Comparison of ENCODE assay signal across 9 cellular contexts in the genomic region with DNA sequence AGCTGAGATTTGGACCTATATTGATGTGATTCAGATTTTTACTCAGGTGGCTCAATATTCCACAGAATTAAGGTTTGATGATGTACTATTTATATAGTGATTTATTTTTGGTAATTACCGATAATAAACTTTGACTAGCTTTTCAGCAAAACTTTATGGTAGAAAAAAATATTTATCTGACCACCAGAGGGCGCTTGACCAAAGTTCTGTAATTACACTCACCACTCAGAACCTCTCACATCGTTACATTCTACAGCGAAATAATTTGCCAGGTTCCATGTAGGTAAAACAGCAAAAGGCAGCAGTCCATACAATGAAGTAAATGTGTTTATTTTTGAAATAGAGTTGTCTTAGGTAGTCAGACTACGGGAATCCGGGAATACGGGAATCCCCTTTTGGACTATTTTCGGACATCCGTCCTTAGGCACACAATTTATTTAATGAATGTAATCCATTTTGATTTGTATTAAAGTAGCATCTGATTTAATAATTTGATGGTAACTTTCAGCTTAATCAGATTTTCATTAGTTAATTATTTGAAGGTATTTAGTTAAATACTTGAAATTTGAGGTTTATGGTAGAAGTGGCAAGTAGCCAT.
DNase-seq lines count a peak whose midpoint lies in the region; ATAC-seq and TF ChIP-seq lines count a peak whose summit lies in the region.
"Had no signal": no experiment of that assay in that cellular context is flagged by ENCODE, and none has a peak within 500 bp of the region (broad histone marks: within the 10 kb centered on the region; RNA-seq: fewer than 3 reads in every experiment).

No MANE protein-coding gene starts in this region.

- DNase-seq in right atrium auricular region (ENCODE audit: low spot score) (no peak), Right ventricle myocardium superior (no peak), LNCaP clone FGC (ENCODE audit: low read depth) (no peak), iPS DF 6.9 (ENCODE audit: low read depth, low spot score) (peak; percentile 16), testis (no peak), T1000 (lab: John Stamatoyannopoulos, UW) (no peak)
- peak; percentile 13 for DNase-seq in activated CD8-positive, alpha-beta T cell treated with anti-CD3 and anti-CD28 coated beads for 36 hours

- H3K27ac ChIP-seq in right atrium auricular region, result no peak overlapping the region
- H3K27ac ChIP-seq in iPS DF 6.9 (ENCODE audit: low read length), result no peak overlapping the region
- H3K27ac ChIP-seq in testis, result no peak overlapping the region

- H3K9me3 ChIP-seq in right atrium auricular region (no peaks in the 10 kb centered on the region), iPS DF 6.9 (ENCODE audit: control insufficient read depth, insufficient read depth, low read length) (no peaks in the 10 kb centered on the region), testis (no peaks in the 10 kb centered on the region)

- H3K27me3 ChIP-seq in right atrium auricular region (no peaks in the 10 kb centered on the region), iPS DF 6.9 (ENCODE audit: control insufficient read depth, insufficient read depth, low read length) (no peaks in the 10 kb centered on the region), testis (no peaks in the 10 kb centered on the region)

- H3K36me3 Mint-ChIP-seq in activated CD8-positive, alpha-beta T cell treated with anti-CD3 and anti-CD28 coated beads for 36 hours (ENCODE audit: low read depth), result no peaks in the 10 kb centered on the region

- H3K27ac Mint-ChIP-seq in activated CD8-positive, alpha-beta T cell treated with anti-CD3 and anti-CD28 coated beads for 36 hours, result no peak overlapping the region

- CTCF ChIA-PET in activated CD8-positive, alpha-beta T cell treated with anti-CD3 and anti-CD28 coated beads for 36 hours (lab: Charles Lee), result interaction anchor here (0.6 to 4.6 kb wide), 39 partner anchors 9 to 1052 kb away, joined by 3 to 68 read pairs (median 4); no protein-coding TSS in a partner anchor

- no peak for TF ChIP-seq POLR2A in testis (IDR thresholded peaks at IDR 0.05)

- no peak overlapping the region for H3K4me3 ChIP-seq in right atrium auricular region
- no peak overlapping the region for H3K4me3 ChIP-seq in LNCaP clone FGC (ENCODE audit: low read depth, low read length)
- no peak overlapping the region for H3K4me3 ChIP-seq in iPS DF 6.9 (ENCODE audit: low read length)
- no peak overlapping the region for H3K4me3 ChIP-seq in testis

- no peak for ATAC-seq in Right ventricle myocardium superior (ENCODE audit: poor library complexity)
- no peak for ATAC-seq in activated CD8-positive, alpha-beta T cell treated with anti-CD3 and anti-CD28 coated beads for 36 hours
- ATAC-seq in GM21360 (IDR thresholded peaks at IDR 0.05; ENCODE audit: unreplicated experiment), result no peak

- POLR2A ChIA-PET in activated CD8-positive, alpha-beta T cell treated with anti-CD3 and anti-CD28 coated beads for 36 hours (lab: Charles Lee), result no interaction called here

- no peaks in the 10 kb centered on the region for H3K9me3 Mint-ChIP-seq in activated CD8-positive, alpha-beta T cell treated with anti-CD3 and anti-CD28 coated beads for 36 hours
- H3K9me3 Mint-ChIP-seq: central memory CD8-positive, alpha-beta T cell had no signal

- H3K4me1 Mint-ChIP-seq in activated CD8-positive, alpha-beta T cell treated with anti-CD3 and anti-CD28 coated beads for 36 hours (ENCODE audit: low read depth), result no peaks in the 10 kb centered on the region
- H3K4me1 Mint-ChIP-seq: central memory CD8-positive, alpha-beta T cell had no signal

- peak; percentile 52 to 83 for TF ChIP-seq CTCF in right atrium auricular region (IDR thresholded peaks at IDR 0.05)
- peak; percentile 57 for TF ChIP-seq CTCF in LNCaP clone FGC (IDR thresholded peaks at IDR 0.05; ENCODE audit: control insufficient read depth, extremely low read depth, insufficient read depth)
- peak; percentile 80 for TF ChIP-seq CTCF in activated CD8-positive, alpha-beta T cell treated with anti-CD3 and anti-CD28 coated beads for 36 hours (IDR thresholded peaks at IDR 0.05)
- peak; percentile 59 to 94 (median 76) for TF ChIP-seq CTCF in testis (IDR thresholded peaks at IDR 0.05)

- no peak overlapping the region for H3K4me3 Mint-ChIP-seq in activated CD8-positive, alpha-beta T cell treated with anti-CD3 and anti-CD28 coated beads for 36 hours
- H3K4me3 Mint-ChIP-seq: central memory CD8-positive, alpha-beta T cell had no signal

- intact Hi-C loops in Right ventricle myocardium superior (cut with DNase I) (loop anchor here (10.0 kb wide), 1 partner anchor 1049 kb away; no protein-coding TSS in a partner anchor), testis (cut with DNase I; ENCODE audit: low total_unique reads) (no loop called here)
- intact Hi-C loops in activated CD8-positive, alpha-beta T cell treated with anti-CD3 and anti-CD28 coated beads for 36 hours (cut with micrococcal nuclease), result no loop called here

- H3K36me3 ChIP-seq in right atrium auricular region (no peaks in the 10 kb centered on the region), iPS DF 6.9 (ENCODE audit: control insufficient read depth, insufficient read depth, low read length) (no peaks in the 10 kb centered on the region), testis (ENCODE audit: low read depth, missing control alignments) (no peaks in the 10 kb centered on the region)

- no peaks in the 10 kb centered on the region for H3K4me1 ChIP-seq in right atrium auricular region
- no peaks in the 10 kb centered on the region for H3K4me1 ChIP-seq in iPS DF 6.9 (ENCODE audit: control insufficient read depth, insufficient read depth, low read length)
- H3K4me1 ChIP-seq in testis, result peaks cover 5% of the 10 kb centered on the region

- no CpG with 5 or more reads among the region's 9 CpGs for WGBS in iPS DF 6.9 (ENCODE audit: insufficient coverage, insufficient read length)
- 54 to 56% methylated on average over 9 of the region's 9 CpGs for WGBS in testis, 2 donors

- no peaks in the 10 kb centered on the region for H3K27me3 Mint-ChIP-seq in activated CD8-positive, alpha-beta T cell treated with anti-CD3 and anti-CD28 coated beads for 36 hours

Comparison
In these comparisons a context has a peak if more than half of its experiments do, and no peak if none do; other contexts are left out.
1. DNase-seq: peak in activated CD8-positive, alpha-beta T cell treated with anti-CD3 and anti-CD28 coated beads for 36 hours (single experiment) and iPS DF 6.9 (single experiment); none in right atrium auricular region (single experiment), Right ventricle myocardium superior (single experiment), LNCaP clone FGC (single experiment), testis (single experiment) and T1000 (single experiment).
2. Peak in every context shown above with its lines, with median percentiles within 50 percentile points of each other: CTCF ChIP-seq.